In genomic region chr16:15913046-15913698, GRCh38 we compare ENCODE assay signal across 21 cellular contexts. TPM values are rescaled to one million over a fixed set of nuclear protein-coding genes. Genes with fewer than 3 reads are reported as not detected.
DNase-seq lines count a peak whose midpoint lies in the region; ATAC-seq and TF ChIP-seq lines count a peak whose summit lies in the region.
"Had no signal": no experiment of that assay in that cellular context is flagged by ENCODE, and none has a peak within 500 bp of the region (broad histone marks: within the 10 kb centered on the region; RNA-seq: fewer than 3 reads in every experiment).

No MANE protein-coding gene starts in this region.

- H3K4me1 ChIP-seq in SJSA1 (replicated peaks) (peaks cover 17% of the 10 kb centered on the region), gastrocnemius medialis (no peaks in the 10 kb centered on the region)
- H3K4me1 ChIP-seq: heart left ventricle, tibial nerve had no signal

- peaks cover 16% of the 10 kb centered on the region for H3K4me1 Mint-ChIP-seq in activated naive CD4-positive, alpha-beta T cell treated with anti-CD3 and anti-CD28 coated beads, Interleukin-2, amount 50 U/mL, for 24 hours
- peaks cover 7% of the 10 kb centered on the region for H3K4me1 Mint-ChIP-seq in chondrocyte (ENCODE audit: low read depth)
- H3K4me1 Mint-ChIP-seq in stimulated activated naive CD8-positive, alpha-beta T cell treated with anti-CD3 and anti-CD28 coated beads, Interleukin-15, amount 100 ng/mL, for 72 hours, result peaks cover 10% of the 10 kb centered on the region

- H3K36me3 Mint-ChIP-seq in activated naive CD4-positive, alpha-beta T cell treated with anti-CD3 and anti-CD28 coated beads, Interleukin-2, amount 50 U/mL, for 24 hours, result peaks cover 2% of the 10 kb centered on the region
- peaks cover 3% of the 10 kb centered on the region for H3K36me3 Mint-ChIP-seq in chondrocyte (ENCODE audit: low read depth)

- H3K9me3 Mint-ChIP-seq in activated naive CD4-positive, alpha-beta T cell treated with anti-CD3 and anti-CD28 coated beads, Interleukin-2, amount 50 U/mL, for 24 hours, result no peaks in the 10 kb centered on the region
- peaks cover 5% of the 10 kb centered on the region for H3K9me3 Mint-ChIP-seq in chondrocyte (ENCODE audit: low read depth)
- H3K9me3 Mint-ChIP-seq in stimulated activated naive CD8-positive, alpha-beta T cell treated with anti-CD3 and anti-CD28 coated beads, Interleukin-15, amount 100 ng/mL, for 72 hours, result no peaks in the 10 kb centered on the region

- in situ Hi-C loops in gastrocnemius medialis (cut with MboI; ENCODE audit: low sequenced_read_pairs in 4 of 4), result no loop called here

- H3K4me3 Mint-ChIP-seq in activated naive CD4-positive, alpha-beta T cell treated with anti-CD3 and anti-CD28 coated beads, Interleukin-2, amount 50 U/mL, for 24 hours, result peak overlapping the region; percentile 63
- H3K4me3 Mint-ChIP-seq in chondrocyte (ENCODE audit: unreplicated experiment), result no peak overlapping the region
- H3K4me3 Mint-ChIP-seq in stimulated activated naive CD8-positive, alpha-beta T cell treated with anti-CD3 and anti-CD28 coated beads, Interleukin-15, amount 100 ng/mL, for 72 hours, result peak overlapping the region; percentile 70 to 71

- no peaks in the 10 kb centered on the region for H3K27me3 ChIP-seq in SJSA1 (replicated peaks)
- H3K27me3 ChIP-seq in gastrocnemius medialis, result no peaks in the 10 kb centered on the region
- H3K27me3 ChIP-seq: heart left ventricle, tibial nerve had no signal

- H3K9me3 ChIP-seq in SJSA1 (replicated peaks) (no peaks in the 10 kb centered on the region), gastrocnemius medialis (no peaks in the 10 kb centered on the region)
- H3K9me3 ChIP-seq: heart left ventricle, tibial nerve had no signal

- H3K27ac ChIP-seq in SJSA1 (0 out of 2 replicates have a peak overlapping the region, but pooled peaks have one; percentile 28), gastrocnemius medialis (no peak overlapping the region)
- H3K27ac ChIP-seq: heart left ventricle, skin epidermis, tibial nerve had no signal

- peak overlapping the region; percentile 51 for H3K27ac Mint-ChIP-seq in activated naive CD4-positive, alpha-beta T cell treated with anti-CD3 and anti-CD28 coated beads, Interleukin-2, amount 50 U/mL, for 24 hours
- no peak overlapping the region for H3K27ac Mint-ChIP-seq in chondrocyte (ENCODE audit: unreplicated experiment)
- H3K27ac Mint-ChIP-seq in stimulated activated naive CD8-positive, alpha-beta T cell treated with anti-CD3 and anti-CD28 coated beads, Interleukin-15, amount 100 ng/mL, for 72 hours, result peak overlapping the region; percentile 86 to 90
- H3K27ac Mint-ChIP-seq: progenitor cell of endocrine pancreas had no signal

- DNase-seq in activated naive CD4-positive, alpha-beta T cell treated with Interleukin-2 at 50 U/mL for 16 hours, result no peak
- no peak for DNase-seq in SJSA1 (ENCODE audit: low read depth in 1 of 2, low spot score in 2 of 2)
- peak; percentile 11 for DNase-seq in chondrocyte (ENCODE audit: low spot score)
- DNase-seq in stimulated activated naive CD8-positive, alpha-beta T cell treated with anti-CD3 and anti-CD28 coated beads, Interleukin-15, amount 100 ng/mL, for 72 hours, result no peak
- DNase-seq in NCI-H748 treated with DMSO at 0.1 percent for 48 hours (lab: John Stamatoyannopoulos, UW), result no peak
- DNase-seq in gastrocnemius medialis, result no peak
- DNase-seq: activated CD4-positive, alpha-beta T cell treated with anti-CD3 and anti-CD28 coated beads, Interleukin-2, amount 50 U/mL, for 4 hours; DMS153; H7; heart left ventricle; NCI-H2081; NCI-H510A treated with DMSO at 0.1 percent for 48 hours; stimulated activated CD4-positive, alpha-beta T cell treated with anti-CD3 and anti-CD28 coated beads, Interleukin-4, amount 100 ng/mL, for 4 hours; stimulated activated CD8-positive, alpha-beta memory T cell treated with anti-CD3 and anti-CD28 coated beads, Interleukin-4, amount 100 ng/mL, for 48 hours had no signal

- ATAC-seq in stimulated activated naive CD8-positive, alpha-beta T cell treated with anti-CD3 and anti-CD28 coated beads, Interleukin-15, amount 100 ng/mL, for 72 hours, result no peak
- ATAC-seq in HG03469 (IDR thresholded peaks at IDR 0.05; ENCODE audit: unreplicated experiment) (no peak), gastrocnemius medialis (no peak)
- ATAC-seq: heart left ventricle had no signal

- no peak for TF ChIP-seq POLR2A in gastrocnemius medialis (IDR thresholded peaks at IDR 0.05)

- intact Hi-C loops in gastrocnemius medialis (cut with DNase I; ENCODE audit: low total_unique reads), result no loop called here

- H3K36me3 ChIP-seq in SJSA1 (no peaks in the 10 kb centered on the region), gastrocnemius medialis (no peaks in the 10 kb centered on the region)
- H3K36me3 ChIP-seq: heart left ventricle, tibial nerve had no signal

- TF ChIP-seq CTCF in chondrocyte (IDR thresholded peaks at IDR 0.05) (no peak), gastrocnemius medialis (IDR thresholded peaks at IDR 0.05 in 4 of 5, conservative IDR thresholded peaks at IDR 0.05 in 1 of 5) (no peak)

- H3K4me3 ChIP-seq in SJSA1 (no peak overlapping the region), gastrocnemius medialis (no peak overlapping the region)
- H3K4me3 ChIP-seq: heart left ventricle, lung, skin epidermis, tibial nerve had no signal

- no peaks in the 10 kb centered on the region for H3K27me3 Mint-ChIP-seq in activated naive CD4-positive, alpha-beta T cell treated with anti-CD3 and anti-CD28 coated beads, Interleukin-2, amount 50 U/mL, for 24 hours
- no peaks in the 10 kb centered on the region for H3K27me3 Mint-ChIP-seq in chondrocyte (ENCODE audit: low read depth)
- no peaks in the 10 kb centered on the region for H3K27me3 Mint-ChIP-seq in stimulated activated naive CD8-positive, alpha-beta T cell treated with anti-CD3 and anti-CD28 coated beads, Interleukin-15, amount 100 ng/mL, for 72 hours
- H3K27me3 Mint-ChIP-seq: progenitor cell of endocrine pancreas had no signal

RNA-seq across cellular contexts. Expression of gene CEP20, which starts 24.8 kb away (rescaled TPM):
- total RNA-seq in SJSA1 (2014; rRNA removed; shearing (Covaris generic)), result 142 and 150 TPM in 2 replicates
- total RNA-seq in chondrocyte (16.4 to 25.5 TPM (median 19.7 TPM) in 3 replicates), gastrocnemius medialis (10 to 100 TPM; 42.2 to 87.8 (median 76.1) TPM)

RNA-seq across cellular contexts. Expression of gene ABCC1, which starts 36.2 kb away (rescaled TPM):
- total RNA-seq in SJSA1 (2014; rRNA removed; shearing (Covaris generic)), result 14.9 and 25.0 TPM in 2 replicates
- total RNA-seq in chondrocyte (47.9 to 118 TPM (median 48.3 TPM) in 3 replicates), gastrocnemius medialis (10 to 100 TPM; 19.3 to 43.7 (median 26.2) TPM)

RNA-seq across cellular contexts. Expression of gene MYH11, which starts 56.3 kb away (rescaled TPM):
- total RNA-seq in SJSA1 (2014; rRNA removed; shearing (Covaris generic)), result 0.03 and 0.16 TPM in 2 replicates
- total RNA-seq in chondrocyte, result 4.8 to 58.3 TPM (median 57.8 TPM) in 3 replicates
- 10 to 100 TPM in 3 of 4 donors, 1 to 10 TPM in 1; 5.6 to 57.7 (median 20.4) TPM for total RNA-seq in gastrocnemius medialis
- total RNA-seq: H7, SK-MEL-5 had no signal
